Comparison of ENCODE assay signal across 11 cellular contexts in genomic region chr17:74761419-74761818, GRCh38. TPM values are rescaled to one million over a fixed set of nuclear protein-coding genes. Genes with fewer than 3 reads are reported as not detected.
DNase-seq lines count a peak whose midpoint lies in the region; TF ChIP-seq lines count a peak whose summit lies in the region.
"Had no signal": no experiment of that assay in that cellular context is flagged by ENCODE, and none has a peak within 500 bp of the region (broad histone marks: within the 10 kb centered on the region; RNA-seq: fewer than 3 reads in every experiment).

No MANE protein-coding gene starts in this region.

- H3K36me3 Mint-ChIP-seq in CD8-positive, alpha-beta memory T cell, result peaks cover 0 to 56% (median 5%) of the 10 kb centered on the region in 3 donors
- peaks cover 7% of the 10 kb centered on the region for H3K36me3 Mint-ChIP-seq in osteocyte (ENCODE audit: unreplicated experiment)

- H3K9me3 ChIP-seq in CD8-positive, alpha-beta memory T cell (ENCODE audit: low read length), result no peaks in the 10 kb centered on the region
- H3K9me3 ChIP-seq in ectodermal cell (ENCODE audit: control insufficient read depth, low read length), result no peaks in the 10 kb centered on the region
- H3K9me3 ChIP-seq: sigmoid colon had no signal

- DNase-seq in CD8-positive, alpha-beta memory T cell, result no peak
- no peak for DNase-seq in RWPE1 (ENCODE audit: low spot score)
- DNase-seq in osteocyte (ENCODE audit: extremely low spot score, unreplicated experiment), result no peak
- DNase-seq in SIG-M5 (lab: John Stamatoyannopoulos, UW), result no peak
- no peak for DNase-seq in NCI-H2107 treated with DMSO at 0.1 percent for 48 hours (lab: John Stamatoyannopoulos, UW; ENCODE audit: unreplicated experiment)
- no peak for DNase-seq in NK-92 (lab: John Stamatoyannopoulos, UW; ENCODE audit: unreplicated experiment)
- DNase-seq: amniotic stem cell, Kasumi-1, sigmoid colon had no signal

- POLR2A ChIA-PET in CD8-positive, alpha-beta memory T cell (lab: Charles Lee), result interaction anchor here (1.0 to 2.7 kb wide), 3 partner anchors 11 to 25 kb away, joined by 3 to 16 read pairs (median 5); no protein-coding TSS in a partner anchor
- POLR2A ChIA-PET in RWPE1 (lab: Yijun Ruan, JAX; ENCODE audit: low non-redundant PET), result interaction anchor here (2.2 kb wide), 1 partner anchor 12 kb away, joined by 8 read pairs; no protein-coding TSS in a partner anchor

- no peaks in the 10 kb centered on the region for H3K9me3 Mint-ChIP-seq in CD8-positive, alpha-beta memory T cell
- H3K9me3 Mint-ChIP-seq in osteocyte (ENCODE audit: unreplicated experiment), result no peaks in the 10 kb centered on the region

- H3K4me1 Mint-ChIP-seq in CD8-positive, alpha-beta memory T cell, result peaks cover 62 to 79% (median 63%) of the 10 kb centered on the region in 3 donors
- peaks cover 87% of the 10 kb centered on the region for H3K4me1 Mint-ChIP-seq in osteocyte (ENCODE audit: unreplicated experiment)

- H3K27ac ChIP-seq in CD8-positive, alpha-beta memory T cell (ENCODE audit: low read depth, low read length), result no peak overlapping the region
- H3K27ac ChIP-seq in RWPE1, result peak overlapping the region; percentile 100
- H3K27ac ChIP-seq in ectodermal cell (ENCODE audit: insufficient read depth, low read depth, low read length, poor library complexity, severe bottlenecking), result peak overlapping the region; percentile 6

- peak overlapping the region in 7 of 8 donors; percentile 32 to 93 (median 75) for H3K27ac Mint-ChIP-seq in CD8-positive, alpha-beta memory T cell
- peak overlapping the region; percentile 97 for H3K27ac Mint-ChIP-seq in osteocyte (ENCODE audit: unreplicated experiment)

- H3K4me1 ChIP-seq in CD8-positive, alpha-beta memory T cell (ENCODE audit: insufficient read depth, low read length), result peaks cover 71% of the 10 kb centered on the region
- peaks cover 80% of the 10 kb centered on the region for H3K4me1 ChIP-seq in ectodermal cell (ENCODE audit: control insufficient read depth, insufficient read depth, low read length)

- no peaks in the 10 kb centered on the region for H3K27me3 Mint-ChIP-seq in CD8-positive, alpha-beta memory T cell
- no peaks in the 10 kb centered on the region for H3K27me3 Mint-ChIP-seq in osteocyte (ENCODE audit: unreplicated experiment)

- H3K36me3 ChIP-seq in CD8-positive, alpha-beta memory T cell (ENCODE audit: insufficient read depth, low read length), result peaks cover 20% of the 10 kb centered on the region
- no peaks in the 10 kb centered on the region for H3K36me3 ChIP-seq in ectodermal cell (ENCODE audit: control insufficient read depth, insufficient read depth, low read length)
- H3K36me3 ChIP-seq: sigmoid colon had no signal

- CTCF ChIA-PET in CD8-positive, alpha-beta memory T cell (lab: Charles Lee), result interaction anchor here (1.2 to 15.2 kb wide), 6 partner anchors 12 to 382 kb away, joined by 3 to 214 read pairs (median 18); partner anchors contain the start of genes NAT9 and RAB37
- CTCF ChIA-PET in RWPE1 (lab: Yijun Ruan, JAX), result interaction anchor here (1.5 to 5.5 kb wide), 2 partner anchors 10 to 16 kb away, joined by 3 to 36 read pairs; no protein-coding TSS in a partner anchor

- H3K27me3 ChIP-seq in CD8-positive, alpha-beta memory T cell (ENCODE audit: insufficient read depth, low read length, poor library complexity, severe bottlenecking), result no peaks in the 10 kb centered on the region
- no peaks in the 10 kb centered on the region for H3K27me3 ChIP-seq in ectodermal cell (ENCODE audit: control insufficient read depth, insufficient read depth, low read length, poor library complexity, severe bottlenecking)
- H3K27me3 ChIP-seq: sigmoid colon had no signal

- peak overlapping the region in 5 of 7 donors; percentile 24 to 82 (median 37) for H3K4me3 Mint-ChIP-seq in CD8-positive, alpha-beta memory T cell
- peak overlapping the region; percentile 35 for H3K4me3 Mint-ChIP-seq in osteocyte (ENCODE audit: unreplicated experiment)

- 82 to 84% methylated on average over 5 of the region's 5 CpGs for WGBS in ectodermal cell, 2 experiments

- no peak overlapping the region for H3K4me3 ChIP-seq in CD8-positive, alpha-beta memory T cell (ENCODE audit: low read length)
- H3K4me3 ChIP-seq in ectodermal cell (ENCODE audit: insufficient read depth, low read depth, low read length), result no peak overlapping the region
- H3K4me3 ChIP-seq: sigmoid colon had no signal

- TF ChIP-seq CTCF in RWPE1 (conservative IDR thresholded peaks at IDR 0.05; ENCODE audit: low read depth) (no peak), osteocyte (IDR thresholded peaks at IDR 0.05) (no peak)

RNA-seq across cellular contexts. Expression of gene NHERF1, which starts 13.0 kb away (rescaled TPM):
- 100 to 1,000 TPM; 131 to 133 TPM for total RNA-seq in CD8-positive, alpha-beta memory T cell
- polyA plus RNA-seq in CD8-positive, alpha-beta memory T cell, result 674 TPM
- polyA plus RNA-seq in ectodermal cell (2013, experiment 1 of 4), result 57.2 TPM
- 55.0 TPM for polyA plus RNA-seq in ectodermal cell (2013, experiment 2 of 4)
- polyA plus RNA-seq in ectodermal cell (2013, experiment 3 of 4), result 53.1 TPM
- 50.8 TPM for polyA plus RNA-seq in ectodermal cell (2013, experiment 4 of 4)
- 117 and 125 TPM in 2 replicates for total RNA-seq in osteocyte

RNA-seq across cellular contexts. Expression of gene NAT9, which starts 14.7 kb away (rescaled TPM):
- 10 to 100 TPM; 42.7 to 44.5 TPM for total RNA-seq in CD8-positive, alpha-beta memory T cell
- 17.1 TPM for polyA plus RNA-seq in CD8-positive, alpha-beta memory T cell
- 61.8 TPM for polyA plus RNA-seq in ectodermal cell (2013, experiment 1 of 4)
- polyA plus RNA-seq in ectodermal cell (2013, experiment 2 of 4), result 53.2 TPM
- 51.7 TPM for polyA plus RNA-seq in ectodermal cell (2013, experiment 3 of 4)
- 55.4 TPM for polyA plus RNA-seq in ectodermal cell (2013, experiment 4 of 4)
- 48.6 and 52.5 TPM in 2 replicates for total RNA-seq in osteocyte

RNA-seq across cellular contexts. Expression of gene RAB37, which starts 24.4 kb away (rescaled TPM):
- total RNA-seq in CD8-positive, alpha-beta memory T cell, result 1 to 10 TPM; 5.8 to 6.0 TPM
- polyA plus RNA-seq in CD8-positive, alpha-beta memory T cell, result 125 TPM
- 1.6 TPM for polyA plus RNA-seq in ectodermal cell (2013, experiment 1 of 4)
- 1.6 TPM for polyA plus RNA-seq in ectodermal cell (2013, experiment 2 of 4)
- 1.5 TPM for polyA plus RNA-seq in ectodermal cell (2013, experiment 3 of 4)
- 1.3 TPM for polyA plus RNA-seq in ectodermal cell (2013, experiment 4 of 4)
- not detected in 2 replicates for total RNA-seq in osteocyte

RNA-seq across cellular contexts. Expression of gene CD300LF, which starts 48.7 kb away (rescaled TPM):
- not detected for total RNA-seq in CD8-positive, alpha-beta memory T cell
- polyA plus RNA-seq in CD8-positive, alpha-beta memory T cell, result not detected
- not detected for polyA plus RNA-seq in ectodermal cell (2013, experiment 1 of 4)
- not detected for polyA plus RNA-seq in ectodermal cell (2013, experiment 2 of 4)
- polyA plus RNA-seq in ectodermal cell (2013, experiment 3 of 4), result not detected
- polyA plus RNA-seq in ectodermal cell (2013, experiment 4 of 4), result not detected
- total RNA-seq in osteocyte, result not detected in 2 replicates
- total RNA-seq: T-helper 2 cell treated with Interferon-gamma antibody and Interleukin-4, amounts not matched to agents 100 ng/mL and 5 ng/mL, for 36 hours had no signal
